ENCODE assay signal across 1 cellular context in genomic region chr1:52677407-52677806, GRCh38.
TF ChIP-seq lines count a peak whose summit lies in the region.

No MANE protein-coding gene starts in this region.

TF ChIP-seq in HepG2, 621 proteins besides CTCF, POLR2A, EP300 and RAD21:
- no peak for TF ChIP-seq PHF21A (CRISPR knock-in tag; IDR thresholded peaks at IDR 0.05)
- no peak for TF ChIP-seq ZNF34 (CRISPR knock-in tag; IDR thresholded peaks at IDR 0.05; ENCODE audit: borderline replicate concordance)
- no peak for TF ChIP-seq ZNF687 (CRISPR knock-in tag; IDR thresholded peaks at IDR 0.05)
- TF ChIP-seq ZNF781 (CRISPR knock-in tag; IDR thresholded peaks at IDR 0.05; ENCODE audit: borderline replicate concordance, not compliant biosample characterization) = no peak
- TF ChIP-seq ZNF652 (CRISPR knock-in tag; IDR thresholded peaks at IDR 0.05; ENCODE audit: borderline replicate concordance, low read depth) = peak; percentile 86; the same call in 1 of the 2 replicates
- no peak for TF ChIP-seq TAF1 (CRISPR knock-in tag; IDR thresholded peaks at IDR 0.05)
- no peak for TF ChIP-seq ZBTB14 (CRISPR knock-in tag; IDR thresholded peaks at IDR 0.05)
- TF ChIP-seq CREB1 (IDR thresholded peaks at IDR 0.05) = no peak
- TF ChIP-seq CREB1 (CRISPR knock-in tag; IDR thresholded peaks at IDR 0.05) = 0 out of 2 replicates have a peak, but pooled peaks have one; percentile 13
- TF ChIP-seq MATR3 (CRISPR knock-in tag; IDR thresholded peaks at IDR 0.05) = no peak
- no peak for TF ChIP-seq ZNF24 (IDR thresholded peaks at IDR 0.05)
- peak; percentile 67; the same call in 1 of the 2 replicates for TF ChIP-seq ZNF12 (CRISPR knock-in tag; IDR thresholded peaks at IDR 0.05)
- no peak for TF ChIP-seq RCOR2 (CRISPR knock-in tag; IDR thresholded peaks at IDR 0.05)
- no peak for TF ChIP-seq YY1 (IDR thresholded peaks at IDR 0.05; ENCODE audit: insufficient read depth, insufficient replicate concordance, low read depth, low read length)
- TF ChIP-seq CEBPB (IDR thresholded peaks at IDR 0.05; ENCODE audit: borderline replicate concordance, low read depth, low read length) = peak; percentile 59; the same call in 1 of the 2 replicates
- no peak for TF ChIP-seq KMT2B (CRISPR knock-in tag; IDR thresholded peaks at IDR 0.05)
- no peak for TF ChIP-seq ZNF607 (CRISPR knock-in tag; IDR thresholded peaks at IDR 0.05; ENCODE audit: borderline replicate concordance)
- TF ChIP-seq ZNF264 (CRISPR knock-in tag; IDR thresholded peaks at IDR 0.05) = no peak
